Comparison of ENCODE assay signal across 8 cellular contexts in genomic region chr6:134317471-134318131, GRCh38. TPM values are rescaled to one million over a fixed set of nuclear protein-coding genes. Genes with fewer than 3 reads are reported as not detected.
DNase-seq lines count a peak whose midpoint lies in the region; ATAC-seq and TF ChIP-seq lines count a peak whose summit lies in the region.

SGK1 (minus strand) TSS chr6:134318112; CDS start chr6:134317460, 652 bp downstream.

- peak; percentile 73 to 74 for ATAC-seq in activated naive CD4-positive, alpha-beta T cell treated with anti-CD3 and anti-CD28 coated beads, Interleukin-2, amount 50 U/mL, for 72 hours

- peak within 1 kb of the TSS; percentile 16 to 24 for H3K27ac Mint-ChIP-seq in activated naive CD4-positive, alpha-beta T cell treated with anti-CD3 and anti-CD28 coated beads, Interleukin-2, amount 50 U/mL, for 72 hours
- H3K27ac Mint-ChIP-seq in nephron progenitor cell: no peak within 1 kb of the TSS

- peaks cover 17% of the 10 kb centered on the region for H3K4me1 Mint-ChIP-seq in nephron progenitor cell

- H3K27me3 Mint-ChIP-seq in nephron progenitor cell (ENCODE audit: low read depth, poor library complexity): peaks cover 39% of the 10 kb centered on the region

- peak within 1 kb of the TSS; percentile 89 for H3K4me3 Mint-ChIP-seq in nephron progenitor cell

- DNase-seq in GM12865 (ENCODE audit: low read depth): no peak
- peak; percentile 77 for DNase-seq in NCI-H345 (lab: John Stamatoyannopoulos, UW)
- peak in 1 of 2 donors; percentile 14 for DNase-seq in activated naive CD4-positive, alpha-beta T cell treated with anti-CD3 and anti-CD28 coated beads, Interleukin-2, amount 50 U/mL, for 72 hours (ENCODE audit: low spot score in 2 of 2)
- peak; percentile 85 for DNase-seq in globus pallidus (ENCODE audit: low spot score)
- DNase-seq in nephron progenitor cell: peak; percentile 50
- DNase-seq in ureter (ENCODE audit: low spot score): no peak
- DNase-seq in dedifferentiated amniotic fluid mesenchymal stem cell (ENCODE audit: extremely low spot score): no peak
- no peak for DNase-seq in NK-92 treated with Interleukin-12 subunit alpha and Interleukin-12 subunit beta, amount 100 ng/mL, for 24 hours (lab: John Stamatoyannopoulos, UW)

- TF ChIP-seq CTCF in GM12865 (IDR thresholded peaks at IDR 0.05; ENCODE audit: insufficient read depth, low read depth, low read length, missing control alignments) (no peak), nephron progenitor cell (IDR thresholded peaks at IDR 0.05) (no peak)

- H3K36me3 Mint-ChIP-seq in activated naive CD4-positive, alpha-beta T cell treated with anti-CD3 and anti-CD28 coated beads, Interleukin-2, amount 50 U/mL, for 72 hours: peaks cover 4 to 12% of the 10 kb centered on the region in 2 donors
- H3K36me3 Mint-ChIP-seq in nephron progenitor cell (ENCODE audit: low read depth): no peaks in the 10 kb centered on the region

- peak within 1 kb of the TSS; percentile 38 for H3K4me3 ChIP-seq in GM12865 (ENCODE audit: low read depth, low read length)

- H3K9me3 Mint-ChIP-seq in activated naive CD4-positive, alpha-beta T cell treated with anti-CD3 and anti-CD28 coated beads, Interleukin-2, amount 50 U/mL, for 72 hours: peaks cover 0 to 5% of the 10 kb centered on the region in 2 donors
- H3K9me3 Mint-ChIP-seq in nephron progenitor cell: no peaks in the 10 kb centered on the region

RNA-seq across cellular contexts. Expression of gene SGK1, which starts in this region (rescaled TPM):
- total RNA-seq in activated naive CD4-positive, alpha-beta T cell treated with anti-CD3 and anti-CD28 coated beads, Interleukin-2, amount 50 U/mL, for 72 hours: 10 to 100 TPM; 42.8 to 48.0 TPM
- 46.3 TPM for total RNA-seq in ureter

Comparison
In these comparisons a context has a peak if more than half of its experiments do, and no peak if none do; other contexts are left out.
1. DNase-seq: peak in NCI-H345 (single experiment), globus pallidus (single experiment) and nephron progenitor cell (single experiment); none in GM12865 (single experiment), ureter (single experiment), dedifferentiated amniotic fluid mesenchymal stem cell (single experiment) and NK-92 treated with Interleukin-12 subunit alpha and Interleukin-12 subunit beta, amount 100 ng/mL, for 24 hours (single experiment).